In the genomic region with DNA sequence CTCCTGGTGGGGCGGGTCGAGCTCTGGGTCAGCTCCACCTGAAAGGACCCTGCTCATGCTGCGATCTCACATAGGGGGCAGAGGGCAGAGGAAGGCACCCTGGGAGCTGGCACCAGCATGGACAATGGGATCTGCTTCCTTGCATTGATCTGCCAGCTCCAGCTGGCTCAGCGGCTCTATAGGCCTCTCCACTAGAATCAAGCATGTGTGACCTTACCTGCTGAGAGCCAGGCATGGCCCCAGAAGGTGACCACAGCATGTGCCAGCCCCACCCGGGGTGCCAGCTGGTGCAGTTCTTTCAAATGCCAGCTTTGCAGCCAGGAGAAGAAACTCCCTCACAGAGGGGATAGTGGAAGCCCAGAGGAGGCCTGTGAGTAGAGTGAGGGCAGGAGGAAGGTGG, we compare ENCODE assay signal across 15 cellular contexts. TPM values are rescaled to one million over a fixed set of nuclear protein-coding genes. Genes with fewer than 3 reads are reported as not detected.
"Had no signal": no experiment of that assay in that cellular context is flagged by ENCODE, and none has a peak within 500 bp of the region (broad histone marks: within the 10 kb centered on the region; RNA-seq: fewer than 3 reads in every experiment).

No MANE protein-coding gene starts in this region.

- H3K4me3 ChIP-seq: ascending aorta, esophagus squamous epithelium, prostate gland, sigmoid colon had no signal

- H3K27ac ChIP-seq: ascending aorta, esophagus squamous epithelium, prostate gland, sigmoid colon had no signal

- H3K36me3 ChIP-seq: ascending aorta, esophagus squamous epithelium, prostate gland, sigmoid colon had no signal

- H3K27me3 ChIP-seq: ascending aorta, sigmoid colon had no signal

- DNase-seq: activated CD4-positive, alpha-beta T cell treated with anti-CD3 and anti-CD28 coated beads for 4 hours; activated CD8-positive, alpha-beta memory T cell treated with anti-CD3 and anti-CD28 coated beads, Interleukin-2, amount 50 U/mL, for 4 hours; activated CD8-positive, alpha-beta T cell treated with anti-CD3 and anti-CD28 coated beads for 36 hours; activated naive CD4-positive, alpha-beta T cell; activated naive CD8-positive, alpha-beta T cell treated with anti-CD3 and anti-CD28 coated beads, Interleukin-2, amount 50 U/mL, for 24 hours; esophagus squamous epithelium; glutamatergic neuron; left colon; naive thymus-derived CD8-positive, alpha-beta T cell; sigmoid colon; stimulated activated CD4-positive, alpha-beta T cell treated with anti-CD3 and anti-CD28 coated beads, Interleukin-2, amount 100 ng/mL, for 24 hours; stimulated activated naive CD4-positive, alpha-beta T cell; T-helper 9 cell had no signal

- H3K4me1 ChIP-seq: esophagus squamous epithelium, prostate gland had no signal

- H3K9me3 ChIP-seq: ascending aorta, esophagus squamous epithelium, prostate gland, sigmoid colon had no signal

RNA-seq across cellular contexts. Expression of a gene that starts 22.0 kb away (rescaled TPM):
- total RNA-seq: ascending aorta had no signal
